1 cellular context compared by ENCODE assay signal in genomic region chr14:54931598-54932340, GRCh38.
A peak's percentile ranks its signal among the peaks of the same experiment; 100 is the strongest.
TF ChIP-seq lines count a peak whose summit lies in the region.

No MANE protein-coding gene starts in this region.

TF ChIP-seq in SK-N-SH treated with all-trans-retinoic acid at 6 μM for 48 hours, 23 proteins besides CTCF, POLR2A, EP300 and RAD21 (continued from another document):
- TF ChIP-seq POU6F1 (CRISPR knock-in tag; IDR thresholded peaks at IDR 0.05; ENCODE audit: borderline replicate concordance, low read depth) (no peak), ZNF70 (CRISPR knock-in tag; IDR thresholded peaks at IDR 0.05) (no peak), ZFP30 (CRISPR knock-in tag; IDR thresholded peaks at IDR 0.05) (no peak), ISL1 (CRISPR knock-in tag; IDR thresholded peaks at IDR 0.05) (peak; percentile 50), ZFP3 (CRISPR knock-in tag; IDR thresholded peaks at IDR 0.05) (no peak), TCF4 (CRISPR knock-in tag; IDR thresholded peaks at IDR 0.05; ENCODE audit: borderline replicate concordance) (peak; percentile 75)
